32 cellular contexts compared by ENCODE assay signal in the genomic region with DNA sequence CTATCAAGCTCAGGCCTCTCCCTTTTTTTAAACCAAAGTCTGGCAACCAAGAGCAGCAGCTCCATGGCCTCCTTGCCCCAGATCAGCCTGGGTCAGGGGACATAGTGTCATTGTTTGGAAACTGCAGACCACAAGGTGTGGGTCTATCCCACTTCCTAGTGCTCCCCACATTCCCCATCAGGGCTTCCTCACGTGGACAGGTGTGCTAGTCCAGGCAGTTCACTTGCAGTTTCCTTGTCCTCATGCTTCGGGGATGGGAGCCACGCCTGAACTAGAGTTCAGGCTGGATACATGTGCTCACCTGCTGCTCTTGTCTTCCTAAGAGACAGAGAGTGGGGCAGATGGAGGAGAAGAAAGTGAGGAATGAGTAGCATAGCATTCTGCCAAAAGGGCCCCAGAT. TPM values are rescaled to one million over a fixed set of nuclear protein-coding genes. Genes with fewer than 3 reads are reported as not detected.
"Had no signal": no experiment of that assay in that cellular context is flagged by ENCODE, and none has a peak within 500 bp of the region (broad histone marks: within the 10 kb centered on the region; RNA-seq: fewer than 3 reads in every experiment).

No MANE protein-coding gene starts in this region.

- H3K4me1 Mint-ChIP-seq: immature natural killer cell; mesothelial cell of epicardium; naive thymus-derived CD8-positive, alpha-beta T cell; nephron; neural crest cell; stimulated activated naive B cell treated with anti-CD40 and anti-IgM and Interleukin-4, amounts not matched to agents 10 μg/mL and 1 μg/mL and 100 μg/mL, for 72 hours had no signal

- DNase-seq: heart left ventricle; hypothalamus; immature natural killer cell; mesendoderm; naive thymus-derived CD8-positive, alpha-beta T cell; occipital lobe; ovary; right lobe of liver; stimulated activated CD4-positive, alpha-beta T cell treated with anti-CD3 and anti-CD28 coated beads, Interleukin-12 subunit alpha, Interleukin-12 subunit beta, amount 100 ng/mL, for 4 hours; stimulated activated CD4-positive, alpha-beta T cell treated with anti-CD3 and anti-CD28 coated beads, Interleukin-15, amount 100 ng/mL, for 24 hours; stimulated activated CD4-positive, alpha-beta T cell treated with anti-CD3 and anti-CD28 coated beads, Interleukin-2, amount 100 ng/mL, for 24 hours; stimulated activated CD4-positive, alpha-beta T cell treated with anti-CD3 and anti-CD28 coated beads, Interleukin-4, amount 100 ng/mL, for 1 hour; stimulated activated naive B cell treated with anti-CD40 and anti-IgM and Interleukin-4, amounts not matched to agents 10 μg/mL and 1 μg/mL and 100 μg/mL, for 72 hours; stimulated activated naive CD8-positive, alpha-beta T cell treated with anti-CD3 and anti-CD28 coated beads, Interleukin-15, Interleukin-2, amounts not matched to agents 100 U/mL and 50 U/mL, for 24 hours; stomach; testis; thyroid gland; transverse colon; upper lobe of left lung had no signal

- H3K9me3 ChIP-seq: heart left ventricle, neutrophil, ovary, right atrium auricular region, right lobe of liver, stomach, testis, thyroid gland, transverse colon, upper lobe of left lung, vagina had no signal

- H3K27ac Mint-ChIP-seq: immature natural killer cell, mesothelial cell of epicardium, nephron had no signal

- H3K27me3 ChIP-seq: heart left ventricle, neutrophil, ovary, right atrium auricular region, right lobe of liver, stomach, testis, thyroid gland, transverse colon, upper lobe of left lung, vagina had no signal

- H3K4me3 Mint-ChIP-seq: immature natural killer cell; mesothelial cell of epicardium; naive thymus-derived CD8-positive, alpha-beta T cell; nephron; neural crest cell; stimulated activated naive B cell treated with anti-CD40 and anti-IgM and Interleukin-4, amounts not matched to agents 10 μg/mL and 1 μg/mL and 100 μg/mL, for 72 hours had no signal

- H3K4me3 ChIP-seq: heart left ventricle, lung, ovary, right atrium auricular region, right lobe of liver, stomach, testis, thyroid gland, transverse colon, upper lobe of left lung, vagina had no signal

- ATAC-seq: heart left ventricle; left lobe of liver; naive thymus-derived CD8-positive, alpha-beta T cell; right lobe of liver; stimulated activated naive B cell treated with anti-CD40 and anti-IgM and Interleukin-4, amounts not matched to agents 10 μg/mL and 1 μg/mL and 100 μg/mL, for 72 hours; stimulated activated naive CD8-positive, alpha-beta T cell treated with anti-CD3 and anti-CD28 coated beads, Interleukin-15, Interleukin-2, amounts not matched to agents 100 U/mL and 50 U/mL, for 24 hours had no signal

- H3K27me3 Mint-ChIP-seq: progenitor cell of endocrine pancreas; stimulated activated naive B cell treated with anti-CD40 and anti-IgM and Interleukin-4, amounts not matched to agents 10 μg/mL and 1 μg/mL and 100 μg/mL, for 72 hours had no signal

- H3K36me3 ChIP-seq: heart left ventricle, neutrophil, ovary, right atrium auricular region, right lobe of liver, stomach, thyroid gland, transverse colon, vagina had no signal

- H3K4me1 ChIP-seq: heart left ventricle, right atrium auricular region, right lobe of liver, stomach, testis, thyroid gland, transverse colon, upper lobe of left lung, vagina had no signal

- H3K9me3 Mint-ChIP-seq: immature natural killer cell, nephron, neural crest cell had no signal

- H3K36me3 Mint-ChIP-seq: immature natural killer cell; mesothelial cell of epicardium; naive thymus-derived CD8-positive, alpha-beta T cell; stimulated activated naive B cell treated with anti-CD40 and anti-IgM and Interleukin-4, amounts not matched to agents 10 μg/mL and 1 μg/mL and 100 μg/mL, for 72 hours had no signal

- H3K27ac ChIP-seq: heart left ventricle, neutrophil, ovary, right atrium auricular region, right lobe of liver, stomach, testis, thyroid gland, transverse colon, vagina had no signal

- FAIRE-seq: islet of Langerhans had no signal

RNA-seq across cellular contexts. Expression of gene SLC34A2, which starts 21.5 kb away (rescaled TPM):
- total RNA-seq: naive thymus-derived CD8-positive, alpha-beta T cell; neural crest cell; pulmonary artery endothelial cell; right atrium auricular region; skeletal muscle tissue; transverse colon; vagina had no signal
- polyA plus RNA-seq: immature natural killer cell; naive thymus-derived CD8-positive, alpha-beta T cell; urinary bladder had no signal
